In genomic region chr7:156650042-156650441, GRCh38 we compare ENCODE assay signal across 9 cellular contexts. TPM values are rescaled to one million over a fixed set of nuclear protein-coding genes. Genes with fewer than 3 reads are reported as not detected.
DNase-seq lines count a peak whose midpoint lies in the region; ATAC-seq and TF ChIP-seq lines count a peak whose summit lies in the region.
"Had no signal": no experiment of that assay in that cellular context is flagged by ENCODE, and none has a peak within 500 bp of the region (broad histone marks: within the 10 kb centered on the region; RNA-seq: fewer than 3 reads in every experiment).

No MANE protein-coding gene starts in this region.

- CTCF ChIA-PET in activated naive CD4-positive, alpha-beta T cell treated with anti-CD3 and anti-CD28 coated beads, Interleukin-2, amount 10 ng/mL, durations not matched to agents 7 days and 5 days (lab: Charles Lee), result interaction anchor here (1.9 kb wide), 1 partner anchor 8 kb away, joined by 7 read pairs; no protein-coding TSS in a partner anchor

- H3K4me3 ChIP-seq in fibroblast of villous mesenchyme (ENCODE audit: low read depth, low read length) (no peak overlapping the region), upper lobe of left lung (no peak overlapping the region)

- no peak for TF ChIP-seq POLR2A in upper lobe of left lung (IDR thresholded peaks at IDR 0.05)

- H3K27me3 Mint-ChIP-seq in activated naive CD4-positive, alpha-beta T cell treated with anti-CD3 and anti-CD28 coated beads, Interleukin-2, amount 10 ng/mL, durations not matched to agents 7 days and 5 days, result peaks cover 24% of the 10 kb centered on the region

- no peaks in the 10 kb centered on the region for H3K4me1 Mint-ChIP-seq in activated naive CD4-positive, alpha-beta T cell treated with anti-CD3 and anti-CD28 coated beads, Interleukin-2, amount 10 ng/mL, durations not matched to agents 7 days and 5 days

- TF ChIP-seq EP300 in upper lobe of left lung (IDR thresholded peaks at IDR 0.05), result no peak

- peak; percentile 27 for DNase-seq in activated naive CD4-positive, alpha-beta T cell treated with anti-CD3 and anti-CD28 coated beads, Interleukin-2, amount 10 ng/mL, durations not matched to agents 7 days and 5 days
- DNase-seq in activated naive CD4-positive, alpha-beta T cell treated with anti-CD3 and anti-CD28 coated beads, Interleukin-2, amount 50 U/mL, for 16 hours, result no peak
- DNase-seq in RKO (ENCODE audit: low spot score), result peak; percentile 44
- DNase-seq in fibroblast of villous mesenchyme (ENCODE audit: low read depth), result peak; percentile 21
- DNase-seq in upper lobe of left lung, result peak; percentile 32 to 54
- DNase-seq in C1 segment of cervical spinal cord (lab: John Stamatoyannopoulos, UW), result no peak
- DNase-seq: NCI-H2107 had no signal

- no peaks in the 10 kb centered on the region for H3K36me3 Mint-ChIP-seq in activated naive CD4-positive, alpha-beta T cell treated with anti-CD3 and anti-CD28 coated beads, Interleukin-2, amount 10 ng/mL, durations not matched to agents 7 days and 5 days

- H3K27ac ChIP-seq in upper lobe of left lung, result no peak overlapping the region

- 62 to 78% methylated on average over 8 to 9 of the region's 9 CpGs for WGBS in upper lobe of left lung, 2 donors

- peak; percentile 57 for TF ChIP-seq CTCF in fibroblast of villous mesenchyme (IDR thresholded peaks at IDR 0.05; ENCODE audit: insufficient read depth, low read depth, low read length)
- peak in 4 of 6 experiments; percentile 8 to 50 (median 29) for TF ChIP-seq CTCF in upper lobe of left lung (IDR thresholded peaks at IDR 0.05)

- H3K36me3 ChIP-seq in upper lobe of left lung, result no peaks in the 10 kb centered on the region

- no peak overlapping the region for H3K4me3 Mint-ChIP-seq in activated naive CD4-positive, alpha-beta T cell treated with anti-CD3 and anti-CD28 coated beads, Interleukin-2, amount 10 ng/mL, durations not matched to agents 7 days and 5 days

- ATAC-seq in upper lobe of left lung (ENCODE audit: low FRiP score in 2 of 2), result peak in 1 of 2 donors; percentile 78
- ATAC-seq in GM18511 (IDR thresholded peaks at IDR 0.05; ENCODE audit: unreplicated experiment), result no peak
- ATAC-seq in GM21447 (IDR thresholded peaks at IDR 0.05; ENCODE audit: unreplicated experiment), result no peak

- no peaks in the 10 kb centered on the region for H3K9me3 ChIP-seq in upper lobe of left lung

- no peaks in the 10 kb centered on the region for H3K9me3 Mint-ChIP-seq in activated naive CD4-positive, alpha-beta T cell treated with anti-CD3 and anti-CD28 coated beads, Interleukin-2, amount 10 ng/mL, durations not matched to agents 7 days and 5 days

- no peak overlapping the region for H3K27ac Mint-ChIP-seq in activated naive CD4-positive, alpha-beta T cell treated with anti-CD3 and anti-CD28 coated beads, Interleukin-2, amount 10 ng/mL, durations not matched to agents 7 days and 5 days

- no peaks in the 10 kb centered on the region for H3K4me1 ChIP-seq in upper lobe of left lung

- no peaks in the 10 kb centered on the region for H3K27me3 ChIP-seq in upper lobe of left lung

RNA-seq across cellular contexts. Expression of gene RNF32, which starts 9.5 kb away (rescaled TPM):
- 0.43 and 0.97 TPM in 2 replicates for total RNA-seq in fibroblast of villous mesenchyme
- total RNA-seq in upper lobe of left lung, result 1 to 10 TPM in 5 of 6 donors, not detected in 1; 1.1 to 4.0 (median 2.6) TPM

Comparison
In these comparisons a context has a peak if more than half of its experiments do, and no peak if none do; other contexts are left out.
1. DNase-seq: peak in activated naive CD4-positive, alpha-beta T cell treated with anti-CD3 and anti-CD28 coated beads, Interleukin-2, amount 10 ng/mL, durations not matched to agents 7 days and 5 days (single experiment), RKO (single experiment), fibroblast of villous mesenchyme (single experiment) and upper lobe of left lung (2 of 2); none in activated naive CD4-positive, alpha-beta T cell treated with anti-CD3 and anti-CD28 coated beads, Interleukin-2, amount 50 U/mL, for 16 hours (single experiment) and C1 segment of cervical spinal cord (0 of 14).